22 cellular contexts compared by ENCODE assay signal in the genomic region with DNA sequence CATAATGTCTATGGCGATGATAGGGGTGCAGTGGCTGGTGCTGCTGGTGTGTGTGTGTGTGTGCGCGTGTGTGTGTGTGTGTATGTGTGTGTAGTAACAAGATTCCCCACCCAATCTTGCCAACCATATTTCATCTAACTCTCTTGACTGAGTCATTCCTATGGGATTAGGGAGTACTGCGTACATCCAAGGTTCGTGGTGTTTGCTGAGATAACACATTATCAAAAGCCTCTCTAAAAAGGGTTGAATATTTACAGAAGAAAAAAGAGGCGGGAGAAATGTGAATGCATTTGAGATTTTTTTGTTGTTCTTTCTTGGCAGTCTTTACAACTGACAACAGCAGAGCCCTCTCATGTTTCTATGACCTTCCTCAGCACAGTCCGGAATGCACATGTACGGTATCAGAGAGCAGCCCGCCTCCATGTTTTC.
DNase-seq lines count a peak whose midpoint lies in the region; ATAC-seq, FAIRE-seq and TF ChIP-seq lines count a peak whose summit lies in the region.
"Had no signal": no experiment of that assay in that cellular context is flagged by ENCODE, and none has a peak within 500 bp of the region (broad histone marks: within the 10 kb centered on the region; RNA-seq: fewer than 3 reads in every experiment).

No MANE protein-coding gene starts in this region.

- POLR2A ChIA-PET in AG04450 (lab: Yijun Ruan, JAX): no interaction called here
- POLR2A ChIA-PET in HEK293 (lab: Yijun Ruan, JAX): no interaction called here

- peak; percentile 4 for DNase-seq in AG04450 (ENCODE audit: low read depth, low spot score)
- DNase-seq in dorsolateral prefrontal cortex: no peak
- no peak for DNase-seq in omental fat pad (ENCODE audit: low spot score)
- DNase-seq in stimulated activated CD4-positive, alpha-beta T cell treated with anti-CD3 and anti-CD28 coated beads, Interleukin-4, amount 100 ng/mL, for 1 hour: no peak
- DNase-seq in RCC 7860 (ENCODE audit: low spot score): no peak
- no peak for DNase-seq in RKO (ENCODE audit: low spot score)
- no peak for DNase-seq in D341Med (ENCODE audit: low spot score)
- DNase-seq: activated CD4-positive, alpha-beta T cell treated with anti-CD3 and anti-CD28 coated beads for 36 hours; activated effector memory CD4-positive, alpha-beta T cell treated with anti-CD3 and anti-CD28 coated beads, Interleukin-2, amount 50 U/mL, for 16 hours; AML-193; EL; gastrocnemius medialis; mammary epithelial cell; NCI-H526; pancreas; SHP77; testis had no signal

- peak; percentile 66 for ATAC-seq in omental fat pad (ENCODE audit: low FRiP score)
- ATAC-seq: activated CD4-positive, alpha-beta T cell treated with anti-CD3 and anti-CD28 coated beads for 36 hours; gastrocnemius medialis; pancreas; sciatic nerve had no signal

- intact Hi-C loops in dorsolateral prefrontal cortex (cut with DNase I): no loop called here

- no peaks in the 10 kb centered on the region for H3K36me3 ChIP-seq in HEK293 (ENCODE audit: control insufficient read depth in 2 of 2, insufficient read depth in 1 of 2, low read length in 2 of 2)
- H3K36me3 ChIP-seq: cardiac muscle cell, gastrocnemius medialis, HAP-1, pancreas had no signal

- H3K9me3 ChIP-seq in AG04450 (ENCODE audit: control insufficient read depth, insufficient read depth, low read length): no peaks in the 10 kb centered on the region
- H3K9me3 ChIP-seq in HEK293 (ENCODE audit: control insufficient read depth, insufficient read depth, low read depth, low read length): no peaks in the 10 kb centered on the region
- H3K9me3 ChIP-seq: gastrocnemius medialis, HAP-1, pancreas, testis had no signal

- no peaks in the 10 kb centered on the region for H3K27me3 ChIP-seq in AG04450 (ENCODE audit: control insufficient read depth, insufficient read depth, low read length)
- H3K27me3 ChIP-seq in dorsolateral prefrontal cortex: no peaks in the 10 kb centered on the region
- H3K27me3 ChIP-seq: cardiac muscle cell, gastrocnemius medialis, pancreas, testis had no signal

- H3K4me3 ChIP-seq in AG04450 (ENCODE audit: low read depth, low read length) (no peak overlapping the region), HEK293 (ENCODE audit: low read depth, low read length) (no peak overlapping the region), dorsolateral prefrontal cortex (peak overlapping the region in 1 of 59 donors; percentile 10)
- H3K4me3 ChIP-seq: cardiac muscle cell, gastrocnemius medialis, HAP-1, pancreas, testis had no signal

- TF ChIP-seq CTCF in AG04450 (IDR thresholded peaks at IDR 0.05; ENCODE audit: low read depth, low read length) (no peak), HEK293 (tag by site-specific recombination; IDR thresholded peaks at IDR 0.05) (no peak), dorsolateral prefrontal cortex (IDR thresholded peaks at IDR 0.05 in 54 of 56, conservative IDR thresholded peaks at IDR 0.05 in 2 of 56; ENCODE audit: low read depth in 1 of 56, partially characterized antibody in 56 of 56) (no peak), omental fat pad (IDR thresholded peaks at IDR 0.05) (no peak)

- CTCF ChIA-PET in AG04450 (lab: Charles Lee): no interaction called here
- CTCF ChIA-PET in HEK293 (lab: Yijun Ruan, JAX): no interaction called here

- H3K4me1 ChIP-seq in HEK293 (ENCODE audit: control insufficient read depth, insufficient read depth, low read length): peaks cover 22% of the 10 kb centered on the region
- H3K4me1 ChIP-seq: HAP-1 had no signal

- no peak for FAIRE-seq in RCC 7860 (lab: Jason Lieb, UNC)
- FAIRE-seq: keratinocyte, pancreas had no signal

- H3K27ac ChIP-seq in AG04450 (ENCODE audit: low read depth, low read length) (no peak overlapping the region), HEK293 (ENCODE audit: extremely low read depth, low read depth, low read length) (no peak overlapping the region), dorsolateral prefrontal cortex (peak overlapping the region in 33 of 59 donors; percentile 2 to 81 (median 57))
- H3K27ac ChIP-seq: cardiac muscle cell, gastrocnemius medialis, pancreas, testis had no signal

TF ChIP-seq in HEK293, 187 proteins besides CTCF, POLR2A, EP300 and RAD21:
- TF ChIP-seq WT1 (tag by site-specific recombination; IDR thresholded peaks at IDR 0.05): peak; percentile 95
- TF ChIP-seq, protein P1, sequence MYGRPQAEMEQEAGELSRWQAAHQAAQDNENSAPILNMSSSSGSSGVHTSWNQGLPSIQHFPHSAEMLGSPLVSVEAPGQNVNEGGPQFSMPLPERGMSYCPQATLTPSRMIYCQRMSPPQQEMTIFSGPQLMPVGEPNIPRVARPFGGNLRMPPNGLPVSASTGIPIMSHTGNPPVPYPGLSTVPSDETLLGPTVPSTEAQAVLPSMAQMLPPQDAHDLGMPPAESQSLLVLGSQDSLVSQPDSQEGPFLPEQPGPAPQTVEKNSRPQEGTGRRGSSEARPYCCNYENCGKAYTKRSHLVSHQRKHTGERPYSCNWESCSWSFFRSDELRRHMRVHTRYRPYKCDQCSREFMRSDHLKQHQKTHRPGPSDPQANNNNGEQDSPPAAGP (tag by site-specific recombination; IDR thresholded peaks at IDR 0.05): peak; percentile 85; the same call in 1 of the 2 replicates
- TF ChIP-seq ZNF248 (tag by site-specific recombination; IDR thresholded peaks at IDR 0.05): no peak
- no peak for TF ChIP-seq ZNF777 (tag by site-specific recombination; IDR thresholded peaks at IDR 0.05; ENCODE audit: borderline replicate concordance)
- TF ChIP-seq, protein P2, sequence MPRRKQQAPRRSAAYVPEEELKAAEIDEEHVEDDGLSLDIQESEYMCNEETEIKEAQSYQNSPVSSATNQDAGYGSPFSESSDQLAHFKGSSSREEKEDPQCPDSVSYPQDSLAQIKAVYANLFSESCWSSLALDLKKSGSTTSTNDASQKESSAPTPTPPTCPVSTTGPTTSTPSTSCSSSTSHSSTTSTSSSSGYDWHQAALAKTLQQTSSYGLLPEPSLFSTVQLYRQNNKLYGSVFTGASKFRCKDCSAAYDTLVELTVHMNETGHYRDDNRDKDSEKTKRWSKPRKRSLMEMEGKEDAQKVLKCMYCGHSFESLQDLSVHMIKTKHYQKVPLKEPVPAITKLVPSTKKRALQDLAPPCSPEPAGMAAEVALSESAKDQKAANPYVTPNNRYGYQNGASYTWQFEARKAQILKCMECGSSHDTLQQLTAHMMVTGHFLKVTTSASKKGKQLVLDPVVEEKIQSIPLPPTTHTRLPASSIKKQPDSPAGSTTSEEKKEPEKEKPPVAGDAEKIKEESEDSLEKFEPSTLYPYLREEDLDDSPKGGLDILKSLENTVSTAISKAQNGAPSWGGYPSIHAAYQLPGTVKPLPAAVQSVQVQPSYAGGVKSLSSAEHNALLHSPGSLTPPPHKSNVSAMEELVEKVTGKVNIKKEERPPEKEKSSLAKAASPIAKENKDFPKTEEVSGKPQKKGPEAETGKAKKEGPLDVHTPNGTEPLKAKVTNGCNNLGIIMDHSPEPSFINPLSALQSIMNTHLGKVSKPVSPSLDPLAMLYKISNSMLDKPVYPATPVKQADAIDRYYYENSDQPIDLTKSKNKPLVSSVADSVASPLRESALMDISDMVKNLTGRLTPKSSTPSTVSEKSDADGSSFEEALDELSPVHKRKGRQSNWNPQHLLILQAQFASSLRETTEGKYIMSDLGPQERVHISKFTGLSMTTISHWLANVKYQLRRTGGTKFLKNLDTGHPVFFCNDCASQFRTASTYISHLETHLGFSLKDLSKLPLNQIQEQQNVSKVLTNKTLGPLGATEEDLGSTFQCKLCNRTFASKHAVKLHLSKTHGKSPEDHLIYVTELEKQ (tag by site-specific recombination; IDR thresholded peaks at IDR 0.05; ENCODE audit: borderline replicate concordance): no peak
- TF ChIP-seq YY2 (tag by site-specific recombination; IDR thresholded peaks at IDR 0.05): 0 out of 2 replicates have a peak, but pooled peaks have one; percentile 30
- TF ChIP-seq ZNF16 (tag by site-specific recombination; IDR thresholded peaks at IDR 0.05; ENCODE audit: low read depth): no peak
- TF ChIP-seq ZNF366 (tag by site-specific recombination; conservative IDR thresholded peaks at IDR 0.05): no peak
- TF ChIP-seq ZNF830 (tag by site-specific recombination; IDR thresholded peaks at IDR 0.05; ENCODE audit: low read depth): no peak
- TF ChIP-seq, protein P3, sequence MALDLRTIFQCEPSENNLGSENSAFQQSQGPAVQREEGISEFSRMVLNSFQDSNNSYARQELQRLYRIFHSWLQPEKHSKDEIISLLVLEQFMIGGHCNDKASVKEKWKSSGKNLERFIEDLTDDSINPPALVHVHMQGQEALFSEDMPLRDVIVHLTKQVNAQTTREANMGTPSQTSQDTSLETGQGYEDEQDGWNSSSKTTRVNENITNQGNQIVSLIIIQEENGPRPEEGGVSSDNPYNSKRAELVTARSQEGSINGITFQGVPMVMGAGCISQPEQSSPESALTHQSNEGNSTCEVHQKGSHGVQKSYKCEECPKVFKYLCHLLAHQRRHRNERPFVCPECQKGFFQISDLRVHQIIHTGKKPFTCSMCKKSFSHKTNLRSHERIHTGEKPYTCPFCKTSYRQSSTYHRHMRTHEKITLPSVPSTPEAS (tag by site-specific recombination; IDR thresholded peaks at IDR 0.05): peak; percentile 85
- no peak for TF ChIP-seq ZNF510 (tag by site-specific recombination; IDR thresholded peaks at IDR 0.05; ENCODE audit: insufficient replicate concordance)
- no peak for TF ChIP-seq MZF1 (tag by site-specific recombination; IDR thresholded peaks at IDR 0.05; ENCODE audit: borderline replicate concordance)

Comparison
In these comparisons a context has a peak if more than half of its experiments do, and no peak if none do; other contexts are left out.
1. H3K27ac ChIP-seq: peak in dorsolateral prefrontal cortex (33 of 59); none in AG04450 (single experiment) and HEK293 (single experiment).